In the genomic region with DNA sequence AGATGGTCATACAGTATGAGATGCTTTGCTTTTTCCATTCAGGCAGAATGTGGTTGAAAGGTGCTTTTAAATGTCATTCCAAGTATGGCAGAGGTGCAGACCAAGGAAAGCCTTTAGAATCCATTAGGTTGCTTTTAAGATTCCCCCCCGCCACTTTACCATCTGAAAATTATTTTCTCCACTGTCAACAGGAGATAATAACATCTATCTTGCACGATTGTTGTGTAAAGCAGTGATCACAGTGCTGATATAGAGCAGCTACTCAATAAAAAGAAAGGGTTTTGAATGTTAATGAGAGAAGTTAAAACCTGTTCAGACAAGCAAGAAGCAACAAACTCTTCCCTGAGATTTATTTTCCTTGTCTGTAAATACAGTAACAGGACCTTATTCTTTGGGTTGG, we compare ENCODE assay signal across 28 cellular contexts.
"Had no signal": no experiment of that assay in that cellular context is flagged by ENCODE, and none has a peak within 500 bp of the region (broad histone marks: within the 10 kb centered on the region; RNA-seq: fewer than 3 reads in every experiment).

No MANE protein-coding gene starts in this region.

- H3K4me1 Mint-ChIP-seq: immature natural killer cell; memory B cell; naive thymus-derived CD4-positive, alpha-beta T cell; stimulated activated memory B cell treated with anti-CD40 and anti-IgM and Interleukin-4, amounts not matched to agents 10 μg/mL and 1 μg/mL and 100 μg/mL, for 72 hours; stimulated activated naive CD8-positive, alpha-beta T cell treated with anti-CD3 and anti-CD28 coated beads, Interleukin-15, amount 100 ng/mL, for 72 hours had no signal

- H3K4me2 ChIP-seq: smooth muscle cell had no signal

- H3K27me3 Mint-ChIP-seq: memory B cell; naive thymus-derived CD4-positive, alpha-beta T cell; natural killer cell treated with Interleukin-12 subunit alpha and Interleukin-12 subunit beta and Interleukin-15 and Interleukin-18, amount 100 ng/mL, for 72 hours; progenitor cell of endocrine pancreas; stimulated activated memory B cell treated with anti-CD40 and anti-IgM and Interleukin-4, amounts not matched to agents 10 μg/mL and 1 μg/mL and 100 μg/mL, for 72 hours; stimulated activated naive CD8-positive, alpha-beta T cell treated with anti-CD3 and anti-CD28 coated beads, Interleukin-15, amount 100 ng/mL, for 72 hours; type B pancreatic cell had no signal

- H3K9me3 Mint-ChIP-seq: memory B cell, neural crest cell, type B pancreatic cell had no signal

- H3K4me3 ChIP-seq: left lung, lung, mucosa of descending colon, ovary, right atrium auricular region, right lobe of liver, smooth muscle cell, tibial nerve, uterus had no signal

- H3K36me3 ChIP-seq: left lung, ovary, right atrium auricular region, right lobe of liver, tibial nerve, uterus had no signal

- H3K27ac ChIP-seq: left lung, ovary, right atrium auricular region, right lobe of liver, tibial nerve, uterus had no signal

- H3K9me3 ChIP-seq: left lung, mucosa of descending colon, ovary, right atrium auricular region, right lobe of liver, tibial nerve, uterus had no signal

- H3K36me3 Mint-ChIP-seq: immature natural killer cell; memory B cell; naive thymus-derived CD4-positive, alpha-beta T cell; natural killer cell treated with Interleukin-12 subunit alpha and Interleukin-12 subunit beta and Interleukin-15 and Interleukin-18, amount 100 ng/mL, for 72 hours; stimulated activated memory B cell treated with anti-CD40 and anti-IgM and Interleukin-4, amounts not matched to agents 10 μg/mL and 1 μg/mL and 100 μg/mL, for 72 hours; type B pancreatic cell had no signal

- H3K27ac Mint-ChIP-seq: immature natural killer cell; memory B cell; naive thymus-derived CD4-positive, alpha-beta T cell; natural killer cell treated with Interleukin-12 subunit alpha and Interleukin-12 subunit beta and Interleukin-15 and Interleukin-18, amount 100 ng/mL, for 72 hours; progenitor cell of endocrine pancreas; stimulated activated memory B cell treated with anti-CD40 and anti-IgM and Interleukin-4, amounts not matched to agents 10 μg/mL and 1 μg/mL and 100 μg/mL, for 72 hours; stimulated activated naive CD8-positive, alpha-beta T cell treated with anti-CD3 and anti-CD28 coated beads, Interleukin-15, amount 100 ng/mL, for 72 hours; type B pancreatic cell had no signal

- H3K4me1 ChIP-seq: left lung, right atrium auricular region, right lobe of liver, tibial nerve, uterus had no signal

- DNase-seq: hypothalamus; immature natural killer cell; kidney; left colon; left lung; midbrain; mucosa of descending colon; naive thymus-derived CD4-positive, alpha-beta T cell; ovary; right lobe of liver; stimulated activated CD4-positive, alpha-beta T cell treated with anti-CD3 and anti-CD28 coated beads, Interleukin-1b, Interleukin-23, amount 100 ng/mL, for 48 hours; stimulated activated CD4-positive, alpha-beta T cell treated with anti-CD3 and anti-CD28 coated beads, Interleukin-2, amount 100 ng/mL, for 48 hours; stimulated activated CD4-positive, alpha-beta T cell treated with anti-CD3 and anti-CD28 coated beads, Interleukin-4, amount 100 ng/mL, for 4 hours; stimulated activated CD8-positive, alpha-beta memory T cell treated with anti-CD3 and anti-CD28 coated beads, Interleukin-4, amount 100 ng/mL, for 48 hours; stimulated activated naive CD4-positive, alpha-beta T cell treated with Interleukin-2 at 50 U/mL for 16 hours; stimulated activated naive CD8-positive, alpha-beta T cell treated with anti-CD3 and anti-CD28 coated beads, Interleukin-15, amount 100 ng/mL, for 72 hours; substantia nigra; uterus had no signal

- H3K4me3 Mint-ChIP-seq: immature natural killer cell; memory B cell; naive thymus-derived CD4-positive, alpha-beta T cell; natural killer cell treated with Interleukin-12 subunit alpha and Interleukin-12 subunit beta and Interleukin-15 and Interleukin-18, amount 100 ng/mL, for 72 hours; neural crest cell; stimulated activated memory B cell treated with anti-CD40 and anti-IgM and Interleukin-4, amounts not matched to agents 10 μg/mL and 1 μg/mL and 100 μg/mL, for 72 hours; stimulated activated naive CD8-positive, alpha-beta T cell treated with anti-CD3 and anti-CD28 coated beads, Interleukin-15, amount 100 ng/mL, for 72 hours; type B pancreatic cell had no signal

- H3K27me3 ChIP-seq: left lung, ovary, right atrium auricular region, right lobe of liver, tibial nerve, uterus had no signal
